Comparison of ENCODE assay signal across 7 cellular contexts in genomic region chr1:197145451-197146029, GRCh38. TPM values are rescaled to one million over a fixed set of nuclear protein-coding genes. Genes with fewer than 3 reads are reported as not detected.
DNase-seq lines count a peak whose midpoint lies in the region; ATAC-seq, FAIRE-seq and TF ChIP-seq lines count a peak whose summit lies in the region.

No MANE protein-coding gene starts in this region.

- no peaks in the 10 kb centered on the region for H3K9me3 ChIP-seq in H1 (ENCODE audit: insufficient read depth in 2 of 2, low read depth in 1 of 2, low read length in 1 of 2)
- H3K9me3 ChIP-seq in pancreas: no peaks in the 10 kb centered on the region

- intact Hi-C loops in pancreas (cut with DNase I): no loop called here

- H2BK15ac ChIP-seq in H1 (ENCODE audit: low read length): no peak overlapping the region

- no peak for TF ChIP-seq EP300 in H1 (IDR thresholded peaks at IDR 0.05; ENCODE audit: borderline replicate concordance in 1 of 2, low read depth in 2 of 2, low read length in 2 of 2)

- no peak overlapping the region for H2BK20ac ChIP-seq in H1 (ENCODE audit: low read length)

- peaks cover 0 to 3% (median 0%) of the 10 kb centered on the region in 4 experiments; a peak in 1 of 7 replicates for H3K4me1 ChIP-seq in H1 (replicated peaks in 1 of 4; ENCODE audit: control insufficient read depth in 3 of 4, insufficient read depth in 4 of 4, low read length in 3 of 4)
- no peaks in the 10 kb centered on the region for H3K4me1 ChIP-seq in pancreas

- H3K27ac ChIP-seq in H1 (ENCODE audit: low read depth, low read length) (no peak overlapping the region), pancreas (no peak overlapping the region)

- peak overlapping the region; percentile 56 to 68 for H3K4me2 ChIP-seq in H1 (ENCODE audit: insufficient read depth in 1 of 2, low read depth in 2 of 2, low read length in 2 of 2)

- H3K9ac ChIP-seq in H1 (replicated peaks in 1 of 4; ENCODE audit: extremely low read depth in 1 of 4, low read depth in 3 of 4, low read length in 3 of 4): peak overlapping the region in 3 of 4 experiments; percentile 67 to 93 (median 85); a peak in 6 of 7 replicates

- no peak overlapping the region for H3K14ac ChIP-seq in H1 (ENCODE audit: insufficient read length)

- H3K36me3 ChIP-seq in H1 (ENCODE audit: control insufficient read depth in 2 of 4, insufficient read depth in 4 of 4, low read length in 3 of 4) (peaks cover 2 to 28% (median 4%) of the 10 kb centered on the region in 4 experiments; a peak in 6 of 8 replicates), pancreas (no peaks in the 10 kb centered on the region)

- H2BK5ac ChIP-seq in H1 (ENCODE audit: low read depth, low read length): no peak overlapping the region

- ATAC-seq in pancreas (no peak), HG03469 (IDR thresholded peaks at IDR 0.05; ENCODE audit: unreplicated experiment) (no peak), HG03175 (IDR thresholded peaks at IDR 0.05; ENCODE audit: unreplicated experiment) (no peak)

- H4K20me1 ChIP-seq in H1 (replicated peaks in 1 of 2; ENCODE audit: control insufficient read depth in 1 of 2, insufficient read depth in 2 of 2, low read length in 2 of 2): peaks cover 0 to 8% of the 10 kb centered on the region in 2 experiments

- 3% methylated on average over 11 of the region's 11 CpGs; no CpG with 5 or more reads in 1 of the 2 experiments for WGBS in H1 (ENCODE audit: extremely low coverage in 1 of 2, insufficient coverage in 1 of 2, insufficient read length in 1 of 2, insufficient replicate concordance in 2 of 2, low coverage in 1 of 2, low lambda C conversion rate in 2 of 2, missing lambda C conversion rate in 1 of 2), 2 experiments
- WGBS in pancreas, 2 donors: 29 to 32% methylated on average over 11 of the region's 11 CpGs

- H3K79me2 ChIP-seq in H1 (ENCODE audit: control insufficient read depth in 1 of 2, insufficient read depth in 2 of 2, low read length in 2 of 2): peaks cover 7 to 55% of the 10 kb centered on the region in 2 experiments; a peak in 3 of 4 replicates

- TF ChIP-seq CTCF in GM12875 (IDR thresholded peaks at IDR 0.05; ENCODE audit: borderline replicate concordance, insufficient read depth, low read depth, low read length) (no peak), H1 (IDR thresholded peaks at IDR 0.05; ENCODE audit: control extremely low read depth in 1 of 3, insufficient read depth in 1 of 3, low read depth in 1 of 3, low read length in 3 of 3) (no peak), pancreas (IDR thresholded peaks at IDR 0.05) (no peak)

- no peak overlapping the region for H4K91ac ChIP-seq in H1 (replicated peaks; ENCODE audit: insufficient read length, low read length)

- no peak overlapping the region for H3K4ac ChIP-seq in H1 (replicated peaks; ENCODE audit: insufficient read length, low read depth, low read length)

- CTCF ChIA-PET in H1 (lab: Charles Lee; ENCODE audit: partially characterized antibody): interaction anchor here (0.7 kb wide), 1 partner anchor 344 kb away, joined by 3 read pairs; no protein-coding TSS in a partner anchor

- no peak overlapping the region for H4K8ac ChIP-seq in H1 (ENCODE audit: extremely low read depth, insufficient read depth, low read length)

- H3K56ac ChIP-seq in H1 (replicated peaks; ENCODE audit: insufficient read length, low read depth, low read length): no peak overlapping the region

- DNase-seq in NCI-H69 (lab: John Stamatoyannopoulos, UW) (peak; percentile 62), H1 (ENCODE audit: low read depth in 1 of 2, low spot score in 2 of 2) (no peak), pancreas (no peak)
- no peak for DNase-seq in activated effector memory CD4-positive, alpha-beta T cell treated with Interleukin-2 at 50 U/mL for 16 hours

- H3K4me3 ChIP-seq in GM12875 (ENCODE audit: low read depth, low read length) (peak overlapping the region; percentile 63), H1 (ENCODE audit: extremely low read depth in 1 of 4, insufficient read depth in 2 of 4, low read depth in 3 of 4, low read length in 4 of 4) (peak overlapping the region; percentile 77 to 93 (median 92)), pancreas (peak overlapping the region in 3 of 4 donors; percentile 45 to 83 (median 52))

- H2BK120ac ChIP-seq in H1 (replicated peaks; ENCODE audit: low read depth, low read length): no peak overlapping the region

- no peak overlapping the region for H2BK12ac ChIP-seq in H1 (ENCODE audit: low read depth, low read length)

- H3K18ac ChIP-seq in H1 (ENCODE audit: extremely low read depth, low read length): no peak overlapping the region

- H3K79me1 ChIP-seq in H1 (ENCODE audit: low read depth, low read length): no peaks in the 10 kb centered on the region; the same call in 1 of the 2 replicates

- H3K27me3 ChIP-seq in H1 (replicated peaks in 1 of 4; ENCODE audit: control insufficient read depth in 3 of 4, extremely low read depth in 1 of 4, insufficient read depth in 3 of 4, low read length in 3 of 4) (no peaks in the 10 kb centered on the region), pancreas (no peaks in the 10 kb centered on the region)

- H4K5ac ChIP-seq in H1 (ENCODE audit: insufficient read length, low read depth, low read length): no peak overlapping the region

- POLR2A ChIA-PET in H1 (lab: Charles Lee; ENCODE audit: partially characterized antibody): no interaction called here

- TF ChIP-seq RAD21 in H1 (IDR thresholded peaks at IDR 0.05 in 1 of 2, conservative IDR thresholded peaks at IDR 0.05 in 1 of 2; ENCODE audit: low read depth in 2 of 2, low read length in 2 of 2): no peak

- no peaks in the 10 kb centered on the region for H3K23me2 ChIP-seq in H1 (ENCODE audit: low read depth, low read length)

- H2AK5ac ChIP-seq in H1 (ENCODE audit: low read depth, low read length): no peak overlapping the region

- no peak overlapping the region for H2AFZ ChIP-seq in H1 (ENCODE audit: low read length)

- TF ChIP-seq POLR2A in H1 (IDR thresholded peaks at IDR 0.05; ENCODE audit: control extremely low read depth in 1 of 2, low read depth in 2 of 2, low read length in 2 of 2): no peak

- no peak overlapping the region for H3K23ac ChIP-seq in H1 (ENCODE audit: insufficient read length)

- FAIRE-seq in H1 (lab: Jason Lieb, UNC) (no peak), pancreas (lab: Jason Lieb, UNC) (no peak)

TF ChIP-seq in H1, 55 proteins besides CTCF, POLR2A, EP300 and RAD21:
- no peak for TF ChIP-seq BACH1 (IDR thresholded peaks at IDR 0.05; ENCODE audit: low read length)

RNA-seq across cellular contexts. Expression of gene ASPM, which starts 0.9 kb away (rescaled TPM):
- 48.8 and 50.3 TPM in 2 replicates for total RNA-seq in H1 (2021; fragmentation: NEBNext Ultra II Directional; extraction: Animal tissue kit (Norgen Biotek cat#: 25700))
- polyA plus RNA-seq in H1 (2011; rRNA removed) (3.3 and 5.1 TPM in 2 replicates), pancreas (under 1 TPM; 0.02 to 0.08 TPM)
- polyA plus RNA-seq in H1 (2011; cell fraction: cytosol; rRNA removed): 8.3 TPM
- polyA plus RNA-seq in H1 (2011; cell fraction: nucleus; rRNA removed): 6.5 TPM
- 9.4 to 25.1 TPM (median 13.7 TPM) in 4 replicates for polyA plus RNA-seq in H1 (2012, experiment 1 of 2)
- 1.2 TPM for polyA plus RNA-seq in H1 (2012, experiment 2 of 2)
- 45.8 TPM for polyA plus RNA-seq in H1 (2013, experiment 1 of 2)
- 39.0 TPM for polyA plus RNA-seq in H1 (2013, experiment 2 of 2)
- polyA minus RNA-seq in H1 (2011; rRNA and poly(A)+ RNA removed): 20.2 and 28.9 TPM in 2 replicates
- polyA minus RNA-seq in H1 (2011; cell fraction: cytosol; rRNA and poly(A)+ RNA removed): 21.5 TPM
- 54.4 TPM for polyA minus RNA-seq in H1 (2011; cell fraction: nucleus; rRNA and poly(A)+ RNA removed)
- under 1 TPM; under 0.01 to 0.72 (median 0.17) TPM for total RNA-seq in pancreas

RNA-seq across cellular contexts. Expression of gene ZBTB41, which starts 55.6 kb away (rescaled TPM):
- 5.6 TPM in 2 replicates for total RNA-seq in H1 (2021; fragmentation: NEBNext Ultra II Directional; extraction: Animal tissue kit (Norgen Biotek cat#: 25700))
- polyA plus RNA-seq in H1 (2011; rRNA removed): 0.46 and 0.63 TPM in 2 replicates
- 0.88 TPM for polyA plus RNA-seq in H1 (2011; cell fraction: cytosol; rRNA removed)
- polyA plus RNA-seq in H1 (2011; cell fraction: nucleus; rRNA removed): 1.5 TPM
- polyA plus RNA-seq in H1 (2012, experiment 1 of 2): 0.71 to 1.8 TPM (median 0.94 TPM) in 4 replicates
- 0.12 TPM for polyA plus RNA-seq in H1 (2012, experiment 2 of 2)
- polyA plus RNA-seq in H1 (2013, experiment 1 of 2): 2.0 TPM
- 1.6 TPM for polyA plus RNA-seq in H1 (2013, experiment 2 of 2)
- 7.4 and 12.2 TPM in 2 replicates for polyA minus RNA-seq in H1 (2011; rRNA and poly(A)+ RNA removed)
- polyA minus RNA-seq in H1 (2011; cell fraction: cytosol; rRNA and poly(A)+ RNA removed): 2.6 TPM
- polyA minus RNA-seq in H1 (2011; cell fraction: nucleus; rRNA and poly(A)+ RNA removed): 16.0 TPM
- total RNA-seq in pancreas: 10 to 100 TPM in 1 of 6 donors, 1 to 10 TPM in 5; 4.8 to 10.5 (median 6.1) TPM
- polyA plus RNA-seq in pancreas: 1 to 10 TPM; 1.3 to 3.2 TPM

Comparison
In these comparisons a context has a peak if more than half of its experiments do, and no peak if none do; other contexts are left out.
1. RNA of gene ASPM, which starts 0.9 kb away (total RNA-seq): 48.8 to 50.3 TPM in H1; under 0.01 to 0.72 TPM in pancreas; every median in the first group is over 10 times any median in the second.
2. Peak in every context shown above with its lines, with median percentiles within 50 percentile points of each other: H3K4me3 ChIP-seq.